Comparison of ENCODE assay signal across 2 cellular contexts in genomic region chr2:85772841-85773491, GRCh38.
TF ChIP-seq lines count a peak whose summit lies in the region.

No MANE protein-coding gene starts in this region.

TF ChIP-seq in SK-N-SH, 30 proteins besides CTCF, POLR2A, EP300 and RAD21:
- TF ChIP-seq GABPA (IDR thresholded peaks at IDR 0.05; ENCODE audit: low read depth): no peak
- no peak for TF ChIP-seq POLR2AphosphoS5 (IDR thresholded peaks at IDR 0.05; ENCODE audit: low read depth, low read length)

TF ChIP-seq in SK-N-SH treated with all-trans-retinoic acid at 6 μM for 48 hours, 23 proteins besides CTCF, POLR2A, EP300 and RAD21:
- TF ChIP-seq ZNF8 (CRISPR knock-in tag; IDR thresholded peaks at IDR 0.05) (no peak), ARNTL (CRISPR knock-in tag; IDR thresholded peaks at IDR 0.05; ENCODE audit: borderline replicate concordance, low read depth) (no peak), ZFP3 (CRISPR knock-in tag; IDR thresholded peaks at IDR 0.05) (no peak), RARB (CRISPR knock-in tag; IDR thresholded peaks at IDR 0.05) (no peak), OSR1 (CRISPR knock-in tag; IDR thresholded peaks at IDR 0.05) (no peak), TSHZ2 (CRISPR knock-in tag; IDR thresholded peaks at IDR 0.05) (no peak), ISL1 (CRISPR knock-in tag; IDR thresholded peaks at IDR 0.05) (no peak), BACH2 (CRISPR knock-in tag; IDR thresholded peaks at IDR 0.05; ENCODE audit: borderline replicate concordance) (no peak), CSDC2 (CRISPR knock-in tag; IDR thresholded peaks at IDR 0.05) (no peak), ZNF565 (CRISPR knock-in tag; conservative IDR thresholded peaks at IDR 0.05; ENCODE audit: low read depth) (no peak), SNAI2 (CRISPR knock-in tag; IDR thresholded peaks at IDR 0.05) (no peak), TCF4 (CRISPR knock-in tag; IDR thresholded peaks at IDR 0.05; ENCODE audit: borderline replicate concordance) (no peak), PPARA (CRISPR knock-in tag; IDR thresholded peaks at IDR 0.05; ENCODE audit: borderline replicate concordance) (no peak), CSRNP3 (CRISPR knock-in tag; IDR thresholded peaks at IDR 0.05) (no peak)
